Comparison of ENCODE assay signal across 19 cellular contexts in the genomic region with DNA sequence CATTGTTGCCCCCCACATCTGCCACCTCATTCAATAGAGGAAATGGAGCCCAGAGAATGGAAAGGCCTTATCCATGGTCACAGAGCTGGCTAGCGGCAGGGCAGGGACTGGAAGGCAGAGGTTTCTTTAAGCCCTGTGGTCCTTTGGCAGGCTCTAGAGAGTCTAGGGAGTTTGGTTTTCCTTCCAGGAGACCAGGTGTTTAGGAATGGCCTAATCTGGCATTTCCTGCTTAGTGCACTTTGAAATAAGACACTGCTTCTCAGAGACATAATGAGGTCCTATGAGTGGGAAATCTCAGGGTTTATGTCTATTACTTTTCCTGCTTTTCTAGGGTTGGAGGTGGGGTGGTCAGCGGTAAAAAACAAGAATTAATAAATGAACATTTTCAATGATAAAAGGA. TPM values are rescaled to one million over a fixed set of nuclear protein-coding genes. Genes with fewer than 3 reads are reported as not detected.
DNase-seq lines count a peak whose midpoint lies in the region; ATAC-seq and TF ChIP-seq lines count a peak whose summit lies in the region.
"Had no signal": no experiment of that assay in that cellular context is flagged by ENCODE, and none has a peak within 500 bp of the region (broad histone marks: within the 10 kb centered on the region; RNA-seq: fewer than 3 reads in every experiment).

No MANE protein-coding gene starts in this region.

- intact Hi-C loops in Calu3 (cut with micrococcal nuclease; ENCODE audit: unreplicated experiment) (loop anchor here (5.0 kb wide), 1 partner anchor 42 kb away; no protein-coding TSS in a partner anchor), PC-9 (cut with micrococcal nuclease; ENCODE audit: unreplicated experiment) (loop anchor here (2.0 to 10.0 kb wide), 2 partner anchors 33 to 315 kb away; a partner anchor contains a TSS), head of caudate nucleus (cut with DNase I) (no loop called here)

- H3K9me3 ChIP-seq in PC-9 (ENCODE audit: insufficient read depth, low read depth) (no peaks in the 10 kb centered on the region), esophagus (ENCODE audit: control insufficient read depth in 2 of 2, insufficient read depth in 1 of 2, low read depth in 1 of 2, low read length in 1 of 2) (no peaks in the 10 kb centered on the region), neural progenitor cell (ENCODE audit: low read depth) (no peaks in the 10 kb centered on the region)
- H3K9me3 ChIP-seq: SJSA1 had no signal

- H3K4me3 ChIP-seq in PC-9 (no peak overlapping the region), esophagus (ENCODE audit: low read depth in 1 of 2, low read length in 2 of 2) (no peak overlapping the region), neural progenitor cell (no peak overlapping the region)
- H3K4me3 ChIP-seq: SJSA1 had no signal

- H2AFZ ChIP-seq in PC-9 (no peak overlapping the region), neural progenitor cell (replicated peaks) (no peak overlapping the region)
- H2AFZ ChIP-seq: parathyroid adenoma had no signal

- no peaks in the 10 kb centered on the region for H3K36me3 ChIP-seq in PC-9 (ENCODE audit: low read depth)
- no peaks in the 10 kb centered on the region for H3K36me3 ChIP-seq in esophagus (ENCODE audit: control insufficient read depth in 2 of 2, insufficient read depth in 2 of 2, low read length in 1 of 2)
- no peaks in the 10 kb centered on the region for H3K36me3 ChIP-seq in neural progenitor cell

- peaks cover 46% of the 10 kb centered on the region for H3K4me1 ChIP-seq in PC-9 (replicated peaks; ENCODE audit: insufficient read depth)
- peaks cover 2 to 16% of the 10 kb centered on the region in 2 donors for H3K4me1 ChIP-seq in esophagus (ENCODE audit: control insufficient read depth in 2 of 2, insufficient read depth in 2 of 2, low read length in 1 of 2)
- H3K4me1 ChIP-seq in neural progenitor cell: peaks cover 40% of the 10 kb centered on the region

- H3K36me3 Mint-ChIP-seq in Calu3 (ENCODE audit: insufficient read depth, unreplicated experiment) (peaks cover 27% of the 10 kb centered on the region), neural progenitor cell (peaks cover 1% of the 10 kb centered on the region)
- H3K36me3 Mint-ChIP-seq in activated T-cell treated with anti-CD3 and anti-CD28 coated beads, Interleukin-2, amount 50 U/mL, for 72 hours (ENCODE audit: insufficient read depth in 2 of 2): no peaks in the 10 kb centered on the region
- H3K36me3 Mint-ChIP-seq: activated naive CD4-positive, alpha-beta T cell treated with anti-CD3 and anti-CD28 coated beads, Interleukin-2, amount 50 U/mL, for 72 hours had no signal

- DNase-seq in Calu3 (no peak), PC-9 (no peak), neural progenitor cell (ENCODE audit: low spot score) (no peak), D341Med (ENCODE audit: low spot score) (no peak), head of caudate nucleus (no peak)
- no peak for DNase-seq in activated T-cell treated with anti-CD3 and anti-CD28 coated beads, Interleukin-2, amount 50 U/mL, for 72 hours
- DNase-seq: activated B cell treated with CpG ODN at 0.5 μM for 24 hours; activated T-cell treated with anti-CD3 and anti-CD28 coated beads, Interleukin-2, amount 50 U/mL, for 48 hours; brain microvascular endothelial cell; NCI-H1930; stimulated activated CD4-positive, alpha-beta T cell treated with anti-CD3 and anti-CD28 coated beads, Interleukin-1b, Interleukin-23, amount 100 ng/mL, for 48 hours; T-helper 2 cell had no signal

- no peak for ATAC-seq in GM21528 (IDR thresholded peaks at IDR 0.05; ENCODE audit: low FRiP score, unreplicated experiment)
- ATAC-seq in activated T-cell treated with anti-CD3 and anti-CD28 coated beads, Interleukin-2, amount 50 U/mL, for 72 hours (replicated peaks in 1 of 2): no peak
- ATAC-seq: activated naive CD4-positive, alpha-beta T cell treated with anti-CD3 and anti-CD28 coated beads, Interleukin-2, amount 50 U/mL, for 72 hours had no signal

- 73 to 75% methylated on average over 2 of the region's 2 CpGs for WGBS in esophagus, 2 donors

- H3K27me3 ChIP-seq in PC-9 (ENCODE audit: insufficient read depth, low read depth): no peaks in the 10 kb centered on the region
- H3K27me3 ChIP-seq in esophagus (ENCODE audit: control insufficient read depth in 1 of 2, insufficient read depth in 2 of 2, low read length in 2 of 2): no peaks in the 10 kb centered on the region
- H3K27me3 ChIP-seq in neural progenitor cell: no peaks in the 10 kb centered on the region
- H3K27me3 ChIP-seq: brain microvascular endothelial cell, SJSA1 had no signal

- H3K27ac ChIP-seq in PC-9 (peak overlapping the region; percentile 31), esophagus (ENCODE audit: low read depth in 2 of 2, low read length in 1 of 2) (peak overlapping the region; percentile 22 to 45), neural progenitor cell (no peak overlapping the region)
- H3K27ac ChIP-seq: brain microvascular endothelial cell, parathyroid adenoma, SJSA1 had no signal

- BruUV-seq in Calu3 (replicated peaks; lab: Mats Ljungman, UMichigan): no TSS peak
- no TSS peak for BruUV-seq in PC-9 (replicated peaks; lab: Mats Ljungman, UMichigan)

- CTCF ChIA-PET in Calu3 (lab: Charles Lee): no interaction called here
- CTCF ChIA-PET in PC-9 (lab: Charles Lee): no interaction called here

- H3K27me3 Mint-ChIP-seq in Calu3 (ENCODE audit: unreplicated experiment) (no peaks in the 10 kb centered on the region), neural progenitor cell (ENCODE audit: insufficient read depth, low read depth) (peaks cover 4% of the 10 kb centered on the region)
- H3K27me3 Mint-ChIP-seq in activated T-cell treated with anti-CD3 and anti-CD28 coated beads, Interleukin-2, amount 50 U/mL, for 72 hours (ENCODE audit: low read depth): peaks cover 12% of the 10 kb centered on the region

- H3F3A ChIP-seq in PC-9 (ENCODE audit: insufficient read depth, low read depth) (peaks cover 28% of the 10 kb centered on the region), neural progenitor cell (ENCODE audit: low read depth) (peaks cover 35% of the 10 kb centered on the region)

- peak overlapping the region; percentile 60 for H3K27ac Mint-ChIP-seq in Calu3 (ENCODE audit: unreplicated experiment)
- H3K27ac Mint-ChIP-seq in neural progenitor cell: no peak overlapping the region
- no peak overlapping the region for H3K27ac Mint-ChIP-seq in activated T-cell treated with anti-CD3 and anti-CD28 coated beads, Interleukin-2, amount 50 U/mL, for 72 hours
- H3K27ac Mint-ChIP-seq: activated B cell treated with CpG ODN at 0.5 μM for 24 hours; stimulated activated naive CD8-positive, alpha-beta T cell treated with anti-CD3 and anti-CD28 coated beads, Interleukin-15, Interleukin-2, amounts not matched to agents 100 ng/mL and 50 ng/mL, for 24 hours had no signal

- H3K79me2 ChIP-seq in PC-9 (ENCODE audit: low read depth) (peaks cover 36% of the 10 kb centered on the region), neural progenitor cell (ENCODE audit: low read depth) (peaks cover 26% of the 10 kb centered on the region)
- H3K79me2 ChIP-seq: parathyroid adenoma had no signal

- H4K20me1 ChIP-seq in PC-9 (ENCODE audit: insufficient read depth) (no peaks in the 10 kb centered on the region), neural progenitor cell (ENCODE audit: low read depth) (peaks cover 14% of the 10 kb centered on the region)

- no peaks in the 10 kb centered on the region for H3K9me2 ChIP-seq in PC-9 (ENCODE audit: insufficient read depth)

- H3K4me3 Mint-ChIP-seq in Calu3 (ENCODE audit: low read depth, unreplicated experiment): no peak overlapping the region
- H3K4me3 Mint-ChIP-seq in neural progenitor cell: no peak overlapping the region
- H3K4me3 Mint-ChIP-seq in activated T-cell treated with anti-CD3 and anti-CD28 coated beads, Interleukin-2, amount 50 U/mL, for 72 hours: no peak overlapping the region
- H3K4me3 Mint-ChIP-seq: activated B cell treated with CpG ODN at 0.5 μM for 24 hours; stimulated activated naive CD8-positive, alpha-beta T cell treated with anti-CD3 and anti-CD28 coated beads, Interleukin-15, Interleukin-2, amounts not matched to agents 100 ng/mL and 50 ng/mL, for 24 hours had no signal

- peak overlapping the region; percentile 64 for H3K4me2 ChIP-seq in PC-9
- peak overlapping the region; percentile 28 for H3K4me2 ChIP-seq in neural progenitor cell

- TF ChIP-seq CTCF in Calu3 (IDR thresholded peaks at IDR 0.05; ENCODE audit: unreplicated experiment): no peak
- TF ChIP-seq CTCF in PC-9 (conservative IDR thresholded peaks at IDR 0.05): no peak
- no peak for TF ChIP-seq CTCF in neural progenitor cell (IDR thresholded peaks at IDR 0.05)

- H3K9me3 Mint-ChIP-seq in Calu3 (ENCODE audit: low read depth, unreplicated experiment): no peaks in the 10 kb centered on the region
- H3K9me3 Mint-ChIP-seq in neural progenitor cell: no peaks in the 10 kb centered on the region
- H3K9me3 Mint-ChIP-seq in activated T-cell treated with anti-CD3 and anti-CD28 coated beads, Interleukin-2, amount 50 U/mL, for 72 hours: no peaks in the 10 kb centered on the region
- H3K9me3 Mint-ChIP-seq: activated B cell treated with CpG ODN at 0.5 μM for 24 hours; activated naive CD4-positive, alpha-beta T cell treated with anti-CD3 and anti-CD28 coated beads, Interleukin-2, amount 50 U/mL, for 72 hours; stimulated activated naive CD8-positive, alpha-beta T cell treated with anti-CD3 and anti-CD28 coated beads, Interleukin-15, Interleukin-2, amounts not matched to agents 100 ng/mL and 50 ng/mL, for 24 hours had no signal

- H3K4me1 Mint-ChIP-seq in Calu3 (ENCODE audit: low read depth, unreplicated experiment): peaks cover 21% of the 10 kb centered on the region
- peaks cover 34% of the 10 kb centered on the region for H3K4me1 Mint-ChIP-seq in neural progenitor cell
- H3K4me1 Mint-ChIP-seq in activated T-cell treated with anti-CD3 and anti-CD28 coated beads, Interleukin-2, amount 50 U/mL, for 72 hours (ENCODE audit: low read depth): peaks cover 8% of the 10 kb centered on the region

- H3K9ac ChIP-seq in neural progenitor cell: no peak overlapping the region
- H3K9ac ChIP-seq: parathyroid adenoma had no signal

- POLR2A ChIA-PET in PC-9 (lab: Charles Lee; ENCODE audit: unreplicated experiment): no interaction called here

RNA-seq across cellular contexts. Expression of a gene that starts 6.1 kb away (rescaled TPM):
- 18.1 and 20.2 TPM in 2 replicates for total RNA-seq in Calu3 (2022)
- 33.1 and 40.1 TPM in 2 replicates for total RNA-seq in PC-9 (2021)
- polyA plus RNA-seq in esophagus: 1 to 10 TPM; 6.4 to 9.6 TPM
- 7.1 and 21.9 TPM in 2 replicates for total RNA-seq in neural progenitor cell (ENCODE audit: low replicate concordance)
- total RNA-seq in activated T-cell treated with anti-CD3 and anti-CD28 coated beads, Interleukin-2, amount 50 U/mL, for 72 hours: 1 to 10 TPM; 1.5 to 1.9 TPM

RNA-seq across cellular contexts. Expression of a gene that starts 17.3 kb away (rescaled TPM):
- total RNA-seq in Calu3 (2022): 28.3 and 30.0 TPM in 2 replicates
- total RNA-seq in PC-9 (2021): 21.6 and 24.7 TPM in 2 replicates
- 10 to 100 TPM in 1 of 2 donors, 1 to 10 TPM in 1; 9.6 to 14.3 TPM for polyA plus RNA-seq in esophagus
- total RNA-seq in neural progenitor cell (ENCODE audit: low replicate concordance): 13.7 and 28.6 TPM in 2 replicates
- 10 to 100 TPM; 33.7 to 40.0 TPM for total RNA-seq in activated T-cell treated with anti-CD3 and anti-CD28 coated beads, Interleukin-2, amount 50 U/mL, for 72 hours

RNA-seq across cellular contexts. Expression of a gene that starts 32.6 kb away (rescaled TPM):
- total RNA-seq in Calu3 (2022) (16.9 and 25.6 TPM in 2 replicates), PC-9 (2021) (20.5 and 22.4 TPM in 2 replicates), neural progenitor cell (ENCODE audit: low replicate concordance) (2.6 and 5.8 TPM in 2 replicates)
- polyA plus RNA-seq in esophagus: 10 to 100 TPM in 1 of 2 donors, 1 to 10 TPM in 1; 9.8 to 15.3 TPM
- total RNA-seq in activated T-cell treated with anti-CD3 and anti-CD28 coated beads, Interleukin-2, amount 50 U/mL, for 72 hours: 1 to 10 TPM; 1.8 to 5.3 TPM

RNA-seq across cellular contexts. Expression of a gene that starts 52.2 kb away (rescaled TPM):
- 0.19 and 0.20 TPM in 2 replicates for total RNA-seq in Calu3 (2022)
- not detected in 2 replicates for total RNA-seq in PC-9 (2021)
- under 1 TPM; 0.65 to 0.88 TPM for polyA plus RNA-seq in esophagus
- total RNA-seq in neural progenitor cell (ENCODE audit: low replicate concordance): not detected in 2 replicates
- total RNA-seq in activated T-cell treated with anti-CD3 and anti-CD28 coated beads, Interleukin-2, amount 50 U/mL, for 72 hours: not detected
- total RNA-seq: activated B cell treated with CpG ODN at 0.5 μM for 24 hours; activated naive CD4-positive, alpha-beta T cell treated with anti-CD3 and anti-CD28 coated beads, Interleukin-2, amount 50 U/mL, for 72 hours; NCI-H460; SJSA1 had no signal
